In genomic region chr10:78754269-78755074, GRCh38 we compare ENCODE assay signal across 9 cellular contexts.
DNase-seq lines count a peak whose midpoint lies in the region; ATAC-seq and TF ChIP-seq lines count a peak whose summit lies in the region.
"Had no signal": no experiment of that assay in that cellular context is flagged by ENCODE, and none has a peak within 500 bp of the region (broad histone marks: within the 10 kb centered on the region; RNA-seq: fewer than 3 reads in every experiment).

No MANE protein-coding gene starts in this region.

- peak; percentile 72 for DNase-seq in M059J (ENCODE audit: low read depth)
- peak; percentile 90 for DNase-seq in choroid plexus epithelial cell (ENCODE audit: low read depth)
- no peak for DNase-seq in nephron progenitor cell
- DNase-seq in left lung = no peak
- no peak for DNase-seq in natural killer cell
- DNase-seq in activated CD4-positive, CD25-positive, alpha-beta regulatory T cell (lab: John Stamatoyannopoulos, UW) = no peak
- no peak for DNase-seq in erythroblast (lab: John Stamatoyannopoulos, UW)

- H3K27me3 Mint-ChIP-seq in nephron progenitor cell (ENCODE audit: low read depth, poor library complexity) (peaks cover 10% of the 10 kb centered on the region), natural killer cell (ENCODE audit: low read depth in 2 of 2) (peaks cover 37 to 51% of the 10 kb centered on the region in 2 donors)

- H3K4me1 Mint-ChIP-seq in nephron progenitor cell = peaks cover 64% of the 10 kb centered on the region
- H3K4me1 Mint-ChIP-seq in natural killer cell = peaks cover 12 to 22% of the 10 kb centered on the region in 2 donors

- H3K4me3 Mint-ChIP-seq in nephron progenitor cell (peak overlapping the region; percentile 12), natural killer cell (no peak overlapping the region)

- no peaks in the 10 kb centered on the region for H3K36me3 ChIP-seq in BLaER1 treated with 17β-estradiol and CSF1 and Interleukin-3, amounts not matched to agents 10 nM and 100 nM
- no peaks in the 10 kb centered on the region for H3K36me3 ChIP-seq in left lung

- peaks cover 0 to 11% (median 0%) of the 10 kb centered on the region in 11 experiments; a peak in 2 of 22 replicates for H3K27me3 ChIP-seq in BLaER1 treated with 17β-estradiol and CSF1 and Interleukin-3, amounts not matched to agents 10 nM and 100 nM
- H3K27me3 ChIP-seq in left lung = peaks cover 0 to 12% of the 10 kb centered on the region in 2 donors

- H4K20me1 ChIP-seq in BLaER1 treated with 17β-estradiol and CSF1 and Interleukin-3, amounts not matched to agents 10 nM and 100 nM = no peaks in the 10 kb centered on the region

- peak overlapping the region in 3 of 10 experiments; percentile 1 to 30 (median 14); a peak in 2 of 20 replicates for H3K4me3 ChIP-seq in BLaER1 treated with 17β-estradiol and CSF1 and Interleukin-3, amounts not matched to agents 10 nM and 100 nM
- no peak overlapping the region for H3K4me3 ChIP-seq in choroid plexus epithelial cell (ENCODE audit: low read depth, low read length)
- H3K4me3 ChIP-seq in left lung = no peak overlapping the region

- H3K9me3 ChIP-seq in BLaER1 treated with 17β-estradiol and CSF1 and Interleukin-3, amounts not matched to agents 10 nM and 100 nM (replicated peaks in 1 of 11) = peaks cover 0 to 3% (median 0%) of the 10 kb centered on the region in 11 experiments; a peak in 2 of 22 replicates
- H3K9me3 ChIP-seq in left lung = no peaks in the 10 kb centered on the region

- H3K27ac Mint-ChIP-seq in nephron progenitor cell (peak overlapping the region; percentile 39), natural killer cell (peak overlapping the region in 1 of 2 donors; percentile 12)

- intact Hi-C loops in left lung (cut with DNase I) = no loop called here
- intact Hi-C loops in natural killer cell (cut with micrococcal nuclease) = no loop called here

- no peaks in the 10 kb centered on the region for H3K36me3 Mint-ChIP-seq in nephron progenitor cell (ENCODE audit: low read depth)
- H3K36me3 Mint-ChIP-seq in natural killer cell = no peaks in the 10 kb centered on the region

- TF ChIP-seq POLR2A in erythroblast (IDR thresholded peaks at IDR 0.05; ENCODE audit: low read length) = no peak

- H3K9ac ChIP-seq in BLaER1 treated with 17β-estradiol and CSF1 and Interleukin-3, amounts not matched to agents 10 nM and 100 nM = peak overlapping the region in 7 of 11 experiments; percentile 3 to 57 (median 23); a peak in 10 of 22 replicates

- H3K4me2 ChIP-seq in BLaER1 treated with 17β-estradiol and CSF1 and Interleukin-3, amounts not matched to agents 10 nM and 100 nM = peak overlapping the region; percentile 52 to 96 (median 90)

- TF ChIP-seq CTCF in choroid plexus epithelial cell (conservative IDR thresholded peaks at IDR 0.05; ENCODE audit: low read depth, low read length) = no peak
- TF ChIP-seq CTCF in nephron progenitor cell (IDR thresholded peaks at IDR 0.05) = no peak
- no peak for TF ChIP-seq CTCF in left lung (IDR thresholded peaks at IDR 0.05)
- TF ChIP-seq CTCF in natural killer cell (IDR thresholded peaks at IDR 0.05) = no peak

- H3K4me1 ChIP-seq in BLaER1 treated with 17β-estradiol and CSF1 and Interleukin-3, amounts not matched to agents 10 nM and 100 nM = peaks cover 40 to 91% (median 78%) of the 10 kb centered on the region in 10 experiments
- H3K4me1 ChIP-seq in left lung = peaks cover 8 to 36% of the 10 kb centered on the region in 2 donors

- H3K9me3 Mint-ChIP-seq in nephron progenitor cell = no peaks in the 10 kb centered on the region
- H3K9me3 Mint-ChIP-seq in natural killer cell = no peaks in the 10 kb centered on the region

- ATAC-seq in left lung (no peak), natural killer cell (no peak)
- ATAC-seq: esophagus mucosa had no signal

- peak overlapping the region in 9 of 11 experiments; percentile 83 to 97 (median 96); a peak in 18 of 22 replicates for H3K27ac ChIP-seq in BLaER1 treated with 17β-estradiol and CSF1 and Interleukin-3, amounts not matched to agents 10 nM and 100 nM
- H3K27ac ChIP-seq in left lung = no peak overlapping the region

Comparison
In these comparisons a context has a peak if more than half of its experiments do, and no peak if none do; other contexts are left out.
1. H3K27ac ChIP-seq: peak in BLaER1 treated with 17β-estradiol and CSF1 and Interleukin-3, amounts not matched to agents 10 nM and 100 nM (9 of 11); none in left lung (0 of 2).
2. DNase-seq: peak in M059J (single experiment) and choroid plexus epithelial cell (single experiment); none in nephron progenitor cell (single experiment), left lung (0 of 2), natural killer cell (single experiment), activated CD4-positive, CD25-positive, alpha-beta regulatory T cell (0 of 4) and erythroblast (0 of 2).